ENCODE assay signal across 11 cellular contexts in the genomic region with DNA sequence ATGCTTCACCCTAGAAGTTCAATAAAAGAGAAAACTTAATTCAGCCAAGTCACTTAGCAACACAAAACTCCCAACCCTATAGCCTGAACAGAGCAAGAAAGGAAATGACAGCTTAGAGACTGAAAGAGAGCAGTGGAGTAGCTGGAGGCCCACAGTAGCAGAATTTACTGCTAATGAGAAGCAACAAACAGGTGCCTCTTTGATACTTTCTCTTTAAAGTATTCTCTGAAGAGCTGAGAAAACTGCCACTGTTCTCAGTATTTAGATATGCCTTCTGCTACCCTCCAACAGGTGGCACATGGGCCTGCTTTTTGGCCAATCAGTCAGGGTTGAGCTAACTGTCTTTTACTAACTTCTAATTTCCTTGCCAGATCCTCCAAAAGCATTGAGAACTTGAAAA.
A peak's percentile ranks its signal among the peaks of the same experiment; 100 is the strongest.
DNase-seq lines count a peak whose midpoint lies in the region; ATAC-seq and TF ChIP-seq lines count a peak whose summit lies in the region.
"Had no signal": no experiment of that assay in that cellular context is flagged by ENCODE, and none has a peak within 500 bp of the region (broad histone marks: within the 10 kb centered on the region; RNA-seq: fewer than 3 reads in every experiment).

No MANE protein-coding gene starts in this region.

- H3K27ac ChIP-seq in Karpas-422 (ENCODE audit: low read length): no peak overlapping the region
- no peak overlapping the region for H3K27ac ChIP-seq in substantia nigra (ENCODE audit: low read depth, low read length, poor library complexity, severe bottlenecking)

- no peaks in the 10 kb centered on the region for H3K36me3 ChIP-seq in Karpas-422 (ENCODE audit: insufficient read depth, low read length)

- H3K27me3 Mint-ChIP-seq in activated CD4-positive, alpha-beta T cell treated with anti-CD3 and anti-CD28 coated beads, Interleukin-2, amount 10 ng/mL, durations not matched to agents 7 days and 5 days: no peaks in the 10 kb centered on the region
- no peaks in the 10 kb centered on the region for H3K27me3 Mint-ChIP-seq in neural crest cell (ENCODE audit: low read depth)

- POLR2A ChIA-PET in activated CD4-positive, alpha-beta T cell treated with anti-CD3 and anti-CD28 coated beads, Interleukin-2, amount 10 ng/mL, durations not matched to agents 7 days and 5 days (lab: Charles Lee): no interaction called here

- peak; percentile 17 for DNase-seq in activated CD4-positive, alpha-beta T cell treated with anti-CD3 and anti-CD28 coated beads, Interleukin-2, amount 10 ng/mL, durations not matched to agents 7 days and 5 days
- no peak for DNase-seq in activated CD4-positive, alpha-beta T cell treated with anti-CD3 and anti-CD28 coated beads, Interleukin-2, amount 50 U/mL, for 4 hours
- DNase-seq in Karpas-422 (peak; percentile 44), neural crest cell (ENCODE audit: low read depth, low spot score) (no peak), SW 1271 (lab: John Stamatoyannopoulos, UW) (no peak), substantia nigra (lab: John Stamatoyannopoulos, UW) (no peak)
- DNase-seq in activated CD4-positive, CD25-positive, alpha-beta regulatory T cell treated with anti-CD3 and anti-CD28 coated beads, Interleukin-2, amount 50 U/mL, for 72 hours: no peak
- DNase-seq: left ventricle myocardium superior, NCI-H510A treated with DMSO at 0.1 percent for 48 hours, retina had no signal

- no peaks in the 10 kb centered on the region for H3K36me3 Mint-ChIP-seq in activated CD4-positive, alpha-beta T cell treated with anti-CD3 and anti-CD28 coated beads, Interleukin-2, amount 10 ng/mL, durations not matched to agents 7 days and 5 days (ENCODE audit: low read depth)
- no peaks in the 10 kb centered on the region for H3K36me3 Mint-ChIP-seq in neural crest cell (ENCODE audit: low read depth)

- no peaks in the 10 kb centered on the region for H4K20me1 ChIP-seq in Karpas-422 (ENCODE audit: insufficient read depth, low read depth, low read length)

- H3K4me2 ChIP-seq in Karpas-422 (ENCODE audit: low read depth, low read length, poor library complexity, severe bottlenecking): no peak overlapping the region

- no peaks in the 10 kb centered on the region for H3K4me1 ChIP-seq in Karpas-422 (ENCODE audit: low read length)

- no peaks in the 10 kb centered on the region for H3K9me2 ChIP-seq in Karpas-422 (replicated peaks; ENCODE audit: insufficient read depth, low read length)

- no peak overlapping the region for H2AFZ ChIP-seq in Karpas-422 (ENCODE audit: low read length)

- peak; percentile 24 for TF ChIP-seq CTCF in neural crest cell (conservative IDR thresholded peaks at IDR 0.05)

- CTCF ChIA-PET in activated CD4-positive, alpha-beta T cell treated with anti-CD3 and anti-CD28 coated beads, Interleukin-2, amount 10 ng/mL, durations not matched to agents 7 days and 5 days (lab: Charles Lee): interaction anchor here (0.6 kb wide), 1 partner anchor 326 kb away, joined by 3 read pairs; no protein-coding TSS in a partner anchor

- no peaks in the 10 kb centered on the region for H3K9me3 ChIP-seq in Karpas-422 (ENCODE audit: low read length)

- no peak overlapping the region for H3K4me3 Mint-ChIP-seq in activated CD4-positive, alpha-beta T cell treated with anti-CD3 and anti-CD28 coated beads, Interleukin-2, amount 10 ng/mL, durations not matched to agents 7 days and 5 days
- H3K4me3 Mint-ChIP-seq in neural crest cell: no peak overlapping the region

- ATAC-seq in GM21717 (IDR thresholded peaks at IDR 0.05; ENCODE audit: unreplicated experiment): peak; percentile 79

- H3K79me2 ChIP-seq in Karpas-422 (ENCODE audit: low read length): no peaks in the 10 kb centered on the region

- H3K9me3 Mint-ChIP-seq in activated CD4-positive, alpha-beta T cell treated with anti-CD3 and anti-CD28 coated beads, Interleukin-2, amount 10 ng/mL, durations not matched to agents 7 days and 5 days: no peaks in the 10 kb centered on the region
- no peaks in the 10 kb centered on the region for H3K9me3 Mint-ChIP-seq in neural crest cell

- H3K4me1 Mint-ChIP-seq in activated CD4-positive, alpha-beta T cell treated with anti-CD3 and anti-CD28 coated beads, Interleukin-2, amount 10 ng/mL, durations not matched to agents 7 days and 5 days: peaks cover 31% of the 10 kb centered on the region
- H3K4me1 Mint-ChIP-seq in neural crest cell: peaks cover 10% of the 10 kb centered on the region

- no peak overlapping the region for H3K4me3 ChIP-seq in Karpas-422 (ENCODE audit: low read length)

- H3K27me3 ChIP-seq in Karpas-422 (ENCODE audit: low read length): no peaks in the 10 kb centered on the region

- H3K27ac Mint-ChIP-seq in activated CD4-positive, alpha-beta T cell treated with anti-CD3 and anti-CD28 coated beads, Interleukin-2, amount 10 ng/mL, durations not matched to agents 7 days and 5 days: no peak overlapping the region
- H3K27ac Mint-ChIP-seq in neural crest cell (ENCODE audit: unreplicated experiment): peak overlapping the region; percentile 58

- H3K9ac ChIP-seq in Karpas-422 (ENCODE audit: low read length): no peak overlapping the region

Comparison
In these comparisons a context has a peak if more than half of its experiments do, and no peak if none do; other contexts are left out.
1. DNase-seq: peak in activated CD4-positive, alpha-beta T cell treated with anti-CD3 and anti-CD28 coated beads, Interleukin-2, amount 10 ng/mL, durations not matched to agents 7 days and 5 days (single experiment) and Karpas-422 (single experiment); none in activated CD4-positive, alpha-beta T cell treated with anti-CD3 and anti-CD28 coated beads, Interleukin-2, amount 50 U/mL, for 4 hours (0 of 2), neural crest cell (single experiment), SW 1271 (0 of 2), substantia nigra (0 of 49) and activated CD4-positive, CD25-positive, alpha-beta regulatory T cell treated with anti-CD3 and anti-CD28 coated beads, Interleukin-2, amount 50 U/mL, for 72 hours (single experiment).